ENCODE assay signal across 13 cellular contexts in genomic region chr7:128137096-128137655, GRCh38.
DNase-seq lines count a peak whose midpoint lies in the region; ATAC-seq and TF ChIP-seq lines count a peak whose summit lies in the region.
"Had no signal": no experiment of that assay in that cellular context is flagged by ENCODE, and none has a peak within 500 bp of the region (broad histone marks: within the 10 kb centered on the region; RNA-seq: fewer than 3 reads in every experiment).

No MANE protein-coding gene starts in this region.

- no peak overlapping the region for H2AFZ ChIP-seq in mesenchymal stem cell (ENCODE audit: low read depth, low read length)

- H2AK5ac ChIP-seq in mesenchymal stem cell (ENCODE audit: low read length, severe bottlenecking): no peak overlapping the region

- H3K79me1 ChIP-seq in mesenchymal stem cell (replicated peaks; ENCODE audit: low read length, poor library complexity, severe bottlenecking): no peaks in the 10 kb centered on the region

- no peak for TF ChIP-seq CTCF in CD8-positive, alpha-beta T cell (IDR thresholded peaks at IDR 0.05)
- TF ChIP-seq CTCF in nephron progenitor cell (IDR thresholded peaks at IDR 0.05) (no peak), upper lobe of left lung (IDR thresholded peaks at IDR 0.05) (no peak), stomach (IDR thresholded peaks at IDR 0.05) (no peak)

- H2BK12ac ChIP-seq in mesenchymal stem cell (ENCODE audit: low read length in 2 of 2): no peak overlapping the region

- H3K9ac ChIP-seq in mesenchymal stem cell (ENCODE audit: low read length): no peak overlapping the region

- 53% methylated on average over 14 of the region's 14 CpGs for WGBS in mesenchymal stem cell
- WGBS in upper lobe of left lung, 2 donors: 47 to 68% methylated on average over 12 to 14 of the region's 14 CpGs
- 42 to 48% (median 43%) methylated on average over 14 of the region's 14 CpGs for WGBS in stomach, 5 donors

- DNase-seq in CD8-positive, alpha-beta T cell: no peak
- DNase-seq in HT1080 (ENCODE audit: low read depth) (peak; percentile 60), amniotic epithelial cell (ENCODE audit: low read depth) (peak; percentile 76), mesenchymal stem cell (peak; percentile 68), nephron progenitor cell (no peak), NCI-H1105 (lab: John Stamatoyannopoulos, UW) (no peak), upper lobe of left lung (no peak), stomach (no peak)
- DNase-seq: activated CD4-positive, alpha-beta T cell treated with anti-CD3 and anti-CD28 coated beads, Interleukin-2, amount 50 U/mL, for 1 hour; aorta; NCI-H1048 had no signal

- no peaks in the 10 kb centered on the region for H3K9me3 ChIP-seq in CD8-positive, alpha-beta T cell (ENCODE audit: low read length)
- H3K9me3 ChIP-seq in mesenchymal stem cell (ENCODE audit: control insufficient read depth, low read length) (peaks cover 23% of the 10 kb centered on the region), upper lobe of left lung (peaks cover 0 to 5% (median 1%) of the 10 kb centered on the region in 4 donors), stomach (peaks cover 0 to 5% (median 2%) of the 10 kb centered on the region in 4 donors)
- H3K9me3 ChIP-seq: suprapubic skin had no signal

- H3K4ac ChIP-seq in mesenchymal stem cell (ENCODE audit: low read depth in 1 of 2, low read length in 2 of 2): no peak overlapping the region

- no peak for TF ChIP-seq EP300 in upper lobe of left lung (IDR thresholded peaks at IDR 0.05)
- no peak for TF ChIP-seq EP300 in stomach (IDR thresholded peaks at IDR 0.05)

- peak overlapping the region; percentile 45 for H3K4me3 Mint-ChIP-seq in CD8-positive, alpha-beta T cell
- H3K4me3 Mint-ChIP-seq in nephron progenitor cell: no peak overlapping the region

- H4K91ac ChIP-seq in mesenchymal stem cell (ENCODE audit: low read length): no peak overlapping the region

- H3K27ac ChIP-seq in CD8-positive, alpha-beta T cell (ENCODE audit: low read depth, low read length): no peak overlapping the region
- H3K27ac ChIP-seq in mesenchymal stem cell (ENCODE audit: low read length, poor library complexity, severe bottlenecking): no peak overlapping the region
- H3K27ac ChIP-seq in upper lobe of left lung: no peak overlapping the region
- no peak overlapping the region for H3K27ac ChIP-seq in stomach
- H3K27ac ChIP-seq: gastroesophageal sphincter, suprapubic skin had no signal

- peak overlapping the region in 1 of 2 experiments; percentile 21 for H3K18ac ChIP-seq in mesenchymal stem cell (ENCODE audit: low read depth in 1 of 2, low read length in 2 of 2)

- TF ChIP-seq POLR2A in upper lobe of left lung (IDR thresholded peaks at IDR 0.05): no peak
- no peak for TF ChIP-seq POLR2A in stomach (IDR thresholded peaks at IDR 0.05)

- no peaks in the 10 kb centered on the region for H3K9me3 Mint-ChIP-seq in CD8-positive, alpha-beta T cell
- peaks cover 29% of the 10 kb centered on the region for H3K9me3 Mint-ChIP-seq in nephron progenitor cell

- no peak overlapping the region for H3K27ac Mint-ChIP-seq in CD8-positive, alpha-beta T cell
- no peak overlapping the region for H3K27ac Mint-ChIP-seq in nephron progenitor cell

- intact Hi-C loops in CD8-positive, alpha-beta T cell (cut with DNase I, micrococcal nuclease): loop anchor here (5.0 kb wide), 2 partner anchors 185 to 250 kb away; no protein-coding TSS in a partner anchor
- intact Hi-C loops in stomach (cut with DNase I; ENCODE audit: low total_unique reads): loop anchor here (5.0 kb wide), 1 partner anchor 70 kb away; no protein-coding TSS in a partner anchor

- H3K4me1 ChIP-seq in CD8-positive, alpha-beta T cell (ENCODE audit: insufficient read depth, low read length): peaks cover 14% of the 10 kb centered on the region
- H3K4me1 ChIP-seq in mesenchymal stem cell (ENCODE audit: control insufficient read depth, insufficient read depth, low read depth, low read length): peaks cover 13% of the 10 kb centered on the region
- H3K4me1 ChIP-seq in upper lobe of left lung: peaks cover 11 to 24% (median 17%) of the 10 kb centered on the region in 4 donors
- H3K4me1 ChIP-seq in stomach: peaks cover 11 to 23% (median 17%) of the 10 kb centered on the region in 4 donors

- no peak overlapping the region for H2BK15ac ChIP-seq in mesenchymal stem cell (ENCODE audit: low read depth, poor library complexity, severe bottlenecking)

- no peaks in the 10 kb centered on the region for H3K36me3 Mint-ChIP-seq in CD8-positive, alpha-beta T cell
- peaks cover 8% of the 10 kb centered on the region for H3K36me3 Mint-ChIP-seq in nephron progenitor cell (ENCODE audit: low read depth)

- ATAC-seq in CD8-positive, alpha-beta T cell: no peak
- ATAC-seq in upper lobe of left lung (ENCODE audit: low FRiP score in 2 of 2): no peak
- ATAC-seq: gastroesophageal sphincter had no signal

- H3K4me1 Mint-ChIP-seq in CD8-positive, alpha-beta T cell (ENCODE audit: low read depth): peaks cover 17% of the 10 kb centered on the region
- peaks cover 16% of the 10 kb centered on the region for H3K4me1 Mint-ChIP-seq in nephron progenitor cell

- no peak overlapping the region for H3K14ac ChIP-seq in mesenchymal stem cell (ENCODE audit: low read length in 2 of 2)

- no peak overlapping the region for H3K4me3 ChIP-seq in CD8-positive, alpha-beta T cell (ENCODE audit: low read depth, low read length)
- H3K4me3 ChIP-seq in mesenchymal stem cell (ENCODE audit: insufficient read depth in 1 of 2, low read depth in 1 of 2, low read length in 2 of 2): no peak overlapping the region
- H3K4me3 ChIP-seq in upper lobe of left lung: no peak overlapping the region
- H3K4me3 ChIP-seq in stomach: no peak overlapping the region
- H3K4me3 ChIP-seq: gastroesophageal sphincter, suprapubic skin had no signal

- no peaks in the 10 kb centered on the region for H3K36me3 ChIP-seq in CD8-positive, alpha-beta T cell (ENCODE audit: insufficient read depth, low read length)
- H3K36me3 ChIP-seq in mesenchymal stem cell (ENCODE audit: control insufficient read depth in 1 of 2, insufficient read depth in 2 of 2, low read depth in 1 of 2, low read length in 2 of 2) (no peaks in the 10 kb centered on the region), upper lobe of left lung (no peaks in the 10 kb centered on the region), stomach (no peaks in the 10 kb centered on the region)
- H3K36me3 ChIP-seq: gastroesophageal sphincter, suprapubic skin had no signal

- H4K8ac ChIP-seq in mesenchymal stem cell (ENCODE audit: low read length): no peak overlapping the region

- CTCF ChIA-PET in CD8-positive, alpha-beta T cell (lab: Charles Lee): interaction anchor here (0.6 to 3.7 kb wide), 5 partner anchors 10 to 429 kb away, joined by 3 to 53 read pairs (median 10); no protein-coding TSS in a partner anchor

- POLR2A ChIA-PET in CD8-positive, alpha-beta T cell (lab: Charles Lee): interaction anchor here (1.1 to 2.5 kb wide), 2 partner anchors 25 to 73 kb away, joined by 3 to 9 read pairs; no protein-coding TSS in a partner anchor

- no peak overlapping the region for H2BK120ac ChIP-seq in mesenchymal stem cell (ENCODE audit: low read depth, low read length)

- H3K27me3 Mint-ChIP-seq in CD8-positive, alpha-beta T cell (ENCODE audit: low read depth): peaks cover 20% of the 10 kb centered on the region
- H3K27me3 Mint-ChIP-seq in nephron progenitor cell (ENCODE audit: low read depth, poor library complexity): peaks cover 36% of the 10 kb centered on the region

- no peak overlapping the region for H3K4me2 ChIP-seq in mesenchymal stem cell (ENCODE audit: low read length, poor library complexity, severe bottlenecking)

- peak overlapping the region in 1 of 2 experiments; percentile 52 for H3K23ac ChIP-seq in mesenchymal stem cell (ENCODE audit: low read length in 2 of 2)

- H3K27me3 ChIP-seq in CD8-positive, alpha-beta T cell (ENCODE audit: insufficient read depth, low read length): no peaks in the 10 kb centered on the region
- H3K27me3 ChIP-seq in mesenchymal stem cell (ENCODE audit: control insufficient read depth in 1 of 2, insufficient read depth in 1 of 2, low read length in 2 of 2): peaks cover 56 to 79% of the 10 kb centered on the region in 2 experiments
- H3K27me3 ChIP-seq in upper lobe of left lung: peaks cover 0 to 12% (median 3%) of the 10 kb centered on the region in 4 donors
- peaks cover 0 to 59% (median 45%) of the 10 kb centered on the region in 3 donors for H3K27me3 ChIP-seq in stomach

- H2BK5ac ChIP-seq in mesenchymal stem cell (ENCODE audit: low read depth, low read length, poor library complexity, severe bottlenecking): no peak overlapping the region

Comparison
In these comparisons a context has a peak if more than half of its experiments do, and no peak if none do; other contexts are left out.
1. DNase-seq: peak in HT1080 (single experiment), amniotic epithelial cell (single experiment) and mesenchymal stem cell (single experiment); none in CD8-positive, alpha-beta T cell (0 of 7), nephron progenitor cell (single experiment), NCI-H1105 (single experiment), upper lobe of left lung (0 of 2) and stomach (single experiment).